In the genomic region with DNA sequence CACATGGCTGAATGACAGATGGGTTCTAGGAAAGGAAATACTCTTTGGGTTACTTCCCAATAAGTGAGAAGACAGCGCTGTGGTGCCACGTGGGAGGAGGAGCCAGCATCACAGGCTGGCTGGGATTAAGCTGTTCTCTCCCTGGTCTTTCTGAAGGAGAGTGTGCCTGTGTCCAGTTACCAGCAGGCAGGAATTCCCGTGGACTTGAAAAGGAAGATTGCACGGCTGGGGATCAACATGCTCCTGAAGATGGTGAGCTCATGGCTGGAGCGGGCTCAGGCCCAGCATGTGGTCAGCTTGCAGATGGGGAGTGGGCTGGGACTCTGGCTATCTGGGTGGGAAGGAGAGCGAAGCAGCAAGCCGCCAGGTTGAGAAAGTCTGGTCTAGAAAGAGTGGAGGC, we compare ENCODE assay signal across 17 cellular contexts. TPM values are rescaled to one million over a fixed set of nuclear protein-coding genes. Genes with fewer than 3 reads are reported as not detected.
DNase-seq lines count a peak whose midpoint lies in the region; ATAC-seq and TF ChIP-seq lines count a peak whose summit lies in the region.
"Had no signal": no experiment of that assay in that cellular context is flagged by ENCODE, and none has a peak within 500 bp of the region (broad histone marks: within the 10 kb centered on the region; RNA-seq: fewer than 3 reads in every experiment).

No MANE protein-coding gene starts in this region.

- no peak overlapping the region for H3K4me3 ChIP-seq in stomach
- H3K4me3 ChIP-seq: A549, GM12878, HAP-1 had no signal

- H3K36me3 ChIP-seq in stomach: peaks cover 24 to 90% (median 76%) of the 10 kb centered on the region in 4 donors

- no peaks in the 10 kb centered on the region for H3K9me3 ChIP-seq in stomach
- H3K9me3 ChIP-seq: A549, HAP-1 had no signal

- 90 to 96% (median 95%) methylated on average over 7 of the region's 7 CpGs for WGBS in stomach, 5 donors

- H3K9me3 Mint-ChIP-seq in activated T-cell treated with anti-CD3 and anti-CD28 coated beads, Interleukin-2, amount 50 U/mL, for 24 hours: no peaks in the 10 kb centered on the region
- H3K9me3 Mint-ChIP-seq in activated T-cell treated with anti-CD3 and anti-CD28 coated beads, Interleukin-2, amount 50 U/mL, for 72 hours: no peaks in the 10 kb centered on the region
- no peaks in the 10 kb centered on the region for H3K9me3 Mint-ChIP-seq in activated T-helper 17 cell treated with anti-CD3 and anti-CD28 coated beads, Interleukin-2, amount 50 U/mL, for 72 hours
- H3K9me3 Mint-ChIP-seq in stimulated activated memory B cell treated with anti-CD40 and anti-IgM and Interleukin-4, amounts not matched to agents 10 μg/mL and 1 μg/mL and 100 μg/mL, for 72 hours: no peaks in the 10 kb centered on the region
- H3K9me3 Mint-ChIP-seq: CD8-positive, alpha-beta T cell had no signal

- no peak for ATAC-seq in activated T-cell treated with anti-CD3 and anti-CD28 coated beads, Interleukin-2, amount 50 U/mL, for 72 hours (replicated peaks in 1 of 2)
- no peak for ATAC-seq in activated T-helper 17 cell treated with anti-CD3 and anti-CD28 coated beads, Interleukin-2, amount 50 U/mL, for 72 hours (replicated peaks)
- ATAC-seq in stimulated activated memory B cell treated with anti-CD40 and anti-IgM and Interleukin-4, amounts not matched to agents 10 μg/mL and 1 μg/mL and 100 μg/mL, for 72 hours: no peak
- ATAC-seq: A549; CD8-positive, alpha-beta T cell; GM12878 had no signal

- TF ChIP-seq POLR2A in stomach (IDR thresholded peaks at IDR 0.05): no peak

- H3K27me3 Mint-ChIP-seq in activated T-cell treated with anti-CD3 and anti-CD28 coated beads, Interleukin-2, amount 50 U/mL, for 24 hours: no peaks in the 10 kb centered on the region
- no peaks in the 10 kb centered on the region for H3K27me3 Mint-ChIP-seq in activated T-cell treated with anti-CD3 and anti-CD28 coated beads, Interleukin-2, amount 50 U/mL, for 72 hours (ENCODE audit: low read depth)
- H3K27me3 Mint-ChIP-seq in activated T-helper 17 cell treated with anti-CD3 and anti-CD28 coated beads, Interleukin-2, amount 50 U/mL, for 72 hours: no peaks in the 10 kb centered on the region
- H3K27me3 Mint-ChIP-seq in stimulated activated memory B cell treated with anti-CD40 and anti-IgM and Interleukin-4, amounts not matched to agents 10 μg/mL and 1 μg/mL and 100 μg/mL, for 72 hours: no peaks in the 10 kb centered on the region

- no peak for TF ChIP-seq EP300 in stomach (IDR thresholded peaks at IDR 0.05)

- no peak for TF ChIP-seq CTCF in stomach (IDR thresholded peaks at IDR 0.05)

- no peak overlapping the region for H3K27ac ChIP-seq in stomach
- H3K27ac ChIP-seq: 22Rv1, A549, C4-2B had no signal

- no peaks in the 10 kb centered on the region for H3K27me3 ChIP-seq in stomach

- H3K4me1 Mint-ChIP-seq in activated T-cell treated with anti-CD3 and anti-CD28 coated beads, Interleukin-2, amount 50 U/mL, for 24 hours (ENCODE audit: low read depth): peaks cover 3% of the 10 kb centered on the region
- peaks cover 5% of the 10 kb centered on the region for H3K4me1 Mint-ChIP-seq in activated T-cell treated with anti-CD3 and anti-CD28 coated beads, Interleukin-2, amount 50 U/mL, for 72 hours (ENCODE audit: low read depth)
- peaks cover 4% of the 10 kb centered on the region for H3K4me1 Mint-ChIP-seq in activated T-helper 17 cell treated with anti-CD3 and anti-CD28 coated beads, Interleukin-2, amount 50 U/mL, for 72 hours
- peaks cover 32% of the 10 kb centered on the region for H3K4me1 Mint-ChIP-seq in stimulated activated memory B cell treated with anti-CD40 and anti-IgM and Interleukin-4, amounts not matched to agents 10 μg/mL and 1 μg/mL and 100 μg/mL, for 72 hours

- peak; percentile 19 for DNase-seq in activated T-cell treated with anti-CD3 and anti-CD28 coated beads, Interleukin-2, amount 50 U/mL, for 24 hours
- no peak for DNase-seq in activated T-cell treated with anti-CD3 and anti-CD28 coated beads, Interleukin-2, amount 50 U/mL, for 72 hours
- DNase-seq in ELF-1 (ENCODE audit: low read depth, low spot score) (peak; percentile 14), stomach (peak; percentile 5), GOT3 (lab: John Stamatoyannopoulos, UW) (no peak)
- DNase-seq: AML-193; Calu3; CD8-positive, alpha-beta T cell; DMS79 treated with DMSO at 0.1 percent for 48 hours had no signal

- peaks cover 0 to 4% (median 0%) of the 10 kb centered on the region in 4 donors for H3K4me1 ChIP-seq in stomach
- H3K4me1 ChIP-seq: A549, HAP-1 had no signal

- intact Hi-C loops in stomach (cut with DNase I; ENCODE audit: low total_unique reads): no loop called here

- no peak overlapping the region for H3K4me3 Mint-ChIP-seq in activated T-cell treated with anti-CD3 and anti-CD28 coated beads, Interleukin-2, amount 50 U/mL, for 24 hours
- no peak overlapping the region for H3K4me3 Mint-ChIP-seq in activated T-cell treated with anti-CD3 and anti-CD28 coated beads, Interleukin-2, amount 50 U/mL, for 72 hours
- H3K4me3 Mint-ChIP-seq in activated T-helper 17 cell treated with anti-CD3 and anti-CD28 coated beads, Interleukin-2, amount 50 U/mL, for 72 hours: no peak overlapping the region
- no peak overlapping the region for H3K4me3 Mint-ChIP-seq in stimulated activated memory B cell treated with anti-CD40 and anti-IgM and Interleukin-4, amounts not matched to agents 10 μg/mL and 1 μg/mL and 100 μg/mL, for 72 hours
- H3K4me3 Mint-ChIP-seq: CD8-positive, alpha-beta T cell had no signal

- peaks cover 85% of the 10 kb centered on the region for H3K36me3 Mint-ChIP-seq in activated T-cell treated with anti-CD3 and anti-CD28 coated beads, Interleukin-2, amount 50 U/mL, for 24 hours (ENCODE audit: low read depth)
- H3K36me3 Mint-ChIP-seq in activated T-cell treated with anti-CD3 and anti-CD28 coated beads, Interleukin-2, amount 50 U/mL, for 72 hours (ENCODE audit: insufficient read depth in 2 of 2): peaks cover 10 to 18% of the 10 kb centered on the region in 2 donors
- peaks cover 81% of the 10 kb centered on the region for H3K36me3 Mint-ChIP-seq in activated T-helper 17 cell treated with anti-CD3 and anti-CD28 coated beads, Interleukin-2, amount 50 U/mL, for 72 hours (ENCODE audit: low read depth)
- peaks cover 65% of the 10 kb centered on the region for H3K36me3 Mint-ChIP-seq in stimulated activated memory B cell treated with anti-CD40 and anti-IgM and Interleukin-4, amounts not matched to agents 10 μg/mL and 1 μg/mL and 100 μg/mL, for 72 hours

- no peak overlapping the region for H3K27ac Mint-ChIP-seq in activated T-cell treated with anti-CD3 and anti-CD28 coated beads, Interleukin-2, amount 50 U/mL, for 24 hours
- no peak overlapping the region for H3K27ac Mint-ChIP-seq in activated T-cell treated with anti-CD3 and anti-CD28 coated beads, Interleukin-2, amount 50 U/mL, for 72 hours
- H3K27ac Mint-ChIP-seq in activated T-helper 17 cell treated with anti-CD3 and anti-CD28 coated beads, Interleukin-2, amount 50 U/mL, for 72 hours: peak overlapping the region; percentile 39
- H3K27ac Mint-ChIP-seq in stimulated activated memory B cell treated with anti-CD40 and anti-IgM and Interleukin-4, amounts not matched to agents 10 μg/mL and 1 μg/mL and 100 μg/mL, for 72 hours: no peak overlapping the region
- H3K27ac Mint-ChIP-seq: CD8-positive, alpha-beta T cell had no signal

RNA-seq across cellular contexts. Expression of gene ADCK2, which starts 8.1 kb away (rescaled TPM):
- 10 to 100 TPM; 30.3 to 38.9 TPM for total RNA-seq in activated T-cell treated with anti-CD3 and anti-CD28 coated beads, Interleukin-2, amount 50 U/mL, for 72 hours
- 10 to 100 TPM; 16.6 to 28.4 TPM for total RNA-seq in activated T-helper 17 cell treated with anti-CD3 and anti-CD28 coated beads, Interleukin-2, amount 50 U/mL, for 72 hours
- 10 to 100 TPM in 4 of 5 donors, 1 to 10 TPM in 1; 2.7 to 62.3 (median 22.0) TPM for total RNA-seq in stomach
- 10 to 100 TPM in 2 of 3 donors, 1 to 10 TPM in 1; 8.7 to 20.9 (median 10.5) TPM for polyA plus RNA-seq in stomach

RNA-seq across cellular contexts. Expression of gene NDUFB2, which starts 15.6 kb away (rescaled TPM):
- 10 to 100 TPM; 78.0 to 94.1 TPM for total RNA-seq in activated T-cell treated with anti-CD3 and anti-CD28 coated beads, Interleukin-2, amount 50 U/mL, for 72 hours
- total RNA-seq in activated T-helper 17 cell treated with anti-CD3 and anti-CD28 coated beads, Interleukin-2, amount 50 U/mL, for 72 hours: 100 to 1,000 TPM in 1 of 2 donors, 10 to 100 TPM in 1; 92.7 to 215 TPM
- 100 to 1,000 TPM in 1 of 5 donors, 10 to 100 TPM in 4; 25.2 to 104 (median 89.3) TPM for total RNA-seq in stomach
- polyA plus RNA-seq in stomach: 100 to 1,000 TPM; 311 to 608 (median 464) TPM

RNA-seq across cellular contexts. Expression of gene DENND2A, which starts 40.3 kb away (rescaled TPM):
- not detected for total RNA-seq in activated T-cell treated with anti-CD3 and anti-CD28 coated beads, Interleukin-2, amount 50 U/mL, for 72 hours
- total RNA-seq in activated T-helper 17 cell treated with anti-CD3 and anti-CD28 coated beads, Interleukin-2, amount 50 U/mL, for 72 hours: not detected
- 10 to 100 TPM in 1 of 5 donors, 1 to 10 TPM in 4; 4.1 to 17.8 (median 6.2) TPM for total RNA-seq in stomach
- polyA plus RNA-seq in stomach: 10 to 100 TPM in 1 of 3 donors, 1 to 10 TPM in 2; 1.8 to 11.5 (median 8.3) TPM
- total RNA-seq: Calu3, GM12878, HT-29 had no signal

Comparison
In these comparisons a context has a peak if more than half of its experiments do, and no peak if none do; other contexts are left out.
1. DNase-seq: peak in activated T-cell treated with anti-CD3 and anti-CD28 coated beads, Interleukin-2, amount 50 U/mL, for 24 hours (single experiment), ELF-1 (single experiment) and stomach (single experiment); none in activated T-cell treated with anti-CD3 and anti-CD28 coated beads, Interleukin-2, amount 50 U/mL, for 72 hours (0 of 2) and GOT3 (single experiment).
2. RNA of gene DENND2A, which starts 40.3 kb away (total RNA-seq): 4.1 to 17.8 TPM in stomach; not detected in activated T-cell treated with anti-CD3 and anti-CD28 coated beads, Interleukin-2, amount 50 U/mL, for 72 hours and not detected in activated T-helper 17 cell treated with anti-CD3 and anti-CD28 coated beads, Interleukin-2, amount 50 U/mL, for 72 hours; every median in the first group is over 4 times any median in the second.